ENCODE assay signal across 10 cellular contexts in the genomic region with DNA sequence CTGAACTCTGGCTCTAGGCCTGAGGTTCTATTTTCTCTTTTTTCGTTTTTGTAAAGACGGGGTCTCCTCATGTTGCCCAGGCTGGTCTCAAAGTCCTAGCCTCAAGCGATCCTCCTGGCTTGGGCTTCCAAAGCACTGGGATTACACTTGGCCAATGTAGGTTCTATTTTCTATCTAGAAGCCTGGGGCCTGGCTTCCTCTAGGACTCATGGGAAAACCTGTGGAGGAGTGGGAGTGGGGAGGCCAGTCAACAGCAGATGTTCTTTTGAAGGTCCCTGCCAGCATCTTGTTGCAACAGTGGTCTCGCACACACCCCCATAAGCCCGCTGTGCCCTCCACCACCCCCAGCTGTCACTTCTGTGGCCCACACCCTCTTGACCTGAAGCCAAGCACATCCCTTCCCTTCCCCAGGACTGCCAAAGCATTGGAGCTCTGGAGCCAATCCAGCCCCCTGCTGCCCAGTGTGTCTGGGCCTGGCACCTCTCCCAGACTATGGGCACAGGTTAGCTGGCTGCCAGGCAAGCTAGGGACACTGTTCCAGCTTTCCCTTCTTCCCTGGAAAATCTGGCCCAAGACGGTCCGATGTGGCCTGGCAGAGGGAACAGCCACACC. TPM values are rescaled to one million over a fixed set of nuclear protein-coding genes. Genes with fewer than 3 reads are reported as not detected.
DNase-seq lines count a peak whose midpoint lies in the region; ATAC-seq and TF ChIP-seq lines count a peak whose summit lies in the region.
"Had no signal": no experiment of that assay in that cellular context is flagged by ENCODE, and none has a peak within 500 bp of the region (broad histone marks: within the 10 kb centered on the region; RNA-seq: fewer than 3 reads in every experiment).

No MANE protein-coding gene starts in this region.

- CTCF ChIA-PET in Calu3 (lab: Charles Lee) = interaction anchor here (0.8 kb wide), 1 partner anchor 85 kb away, joined by 3 read pairs; no protein-coding TSS in a partner anchor

- H3K27me3 Mint-ChIP-seq in Calu3 (ENCODE audit: unreplicated experiment) = no peaks in the 10 kb centered on the region

- no peak overlapping the region for H3K27ac Mint-ChIP-seq in Calu3 (ENCODE audit: unreplicated experiment)

- peaks cover 12% of the 10 kb centered on the region for H3K4me1 ChIP-seq in foreskin keratinocyte

- ATAC-seq in HG02759 (IDR thresholded peaks at IDR 0.05; ENCODE audit: unreplicated experiment) = no peak
- no peak for ATAC-seq in foreskin keratinocyte
- ATAC-seq in HG02798 (IDR thresholded peaks at IDR 0.05; ENCODE audit: poor library complexity, unreplicated experiment) = no peak

- intact Hi-C loops in Calu3 (cut with micrococcal nuclease; ENCODE audit: unreplicated experiment) (no loop called here), dorsolateral prefrontal cortex (cut with DNase I) (loop anchor here in 1 of 2 donors (5.0 kb wide), 1 partner anchor 54 kb away; the partner anchor contains the start of gene VPS37D)

- H3K4me3 ChIP-seq in dorsolateral prefrontal cortex = peak overlapping the region in 1 of 59 donors; percentile 2

- BruUV-seq in Calu3 (replicated peaks; lab: Mats Ljungman, UMichigan) = no TSS peak

- no peaks in the 10 kb centered on the region for H3K9me3 Mint-ChIP-seq in Calu3 (ENCODE audit: low read depth, unreplicated experiment)

- H3K36me3 Mint-ChIP-seq in Calu3 (ENCODE audit: insufficient read depth, unreplicated experiment) = peaks cover 30% of the 10 kb centered on the region

- TF ChIP-seq CTCF in Calu3 (IDR thresholded peaks at IDR 0.05; ENCODE audit: unreplicated experiment) = no peak
- TF ChIP-seq CTCF in dorsolateral prefrontal cortex (IDR thresholded peaks at IDR 0.05 in 54 of 56, conservative IDR thresholded peaks at IDR 0.05 in 2 of 56; ENCODE audit: low read depth in 1 of 56, partially characterized antibody in 56 of 56) = peak in 1 of 56 donors; percentile 13
- no peak for TF ChIP-seq CTCF in foreskin keratinocyte (conservative IDR thresholded peaks at IDR 0.05)

- peak overlapping the region in 19 of 59 donors; percentile 1 to 86 (median 40) for H3K27ac ChIP-seq in dorsolateral prefrontal cortex
- H3K27ac ChIP-seq in foreskin keratinocyte = no peak overlapping the region

- DNase-seq in Calu3 = no peak
- DNase-seq in NCI-H2081 treated with DMSO at 0.1 percent for 48 hours (lab: John Stamatoyannopoulos, UW) = peak; percentile 51
- DNase-seq in dorsolateral prefrontal cortex = peak in 9 of 10 donors; percentile 39 to 98 (median 74)
- DNase-seq in occipital lobe (lab: John Stamatoyannopoulos, UW) = peak; percentile 60
- DNase-seq in foreskin keratinocyte = no peak
- no peak for DNase-seq in SHP77 (lab: John Stamatoyannopoulos, UW)
- DNase-seq: stimulated activated CD4-positive, alpha-beta T cell treated with anti-CD3 and anti-CD28 coated beads, Interleukin-12 subunit alpha, Interleukin-12 subunit beta, amount 100 ng/mL, for 4 hours; T1000 had no signal

- no peaks in the 10 kb centered on the region for H3K27me3 ChIP-seq in dorsolateral prefrontal cortex
- H3K27me3 ChIP-seq in foreskin keratinocyte = no peaks in the 10 kb centered on the region

- H3K4me3 Mint-ChIP-seq in Calu3 (ENCODE audit: low read depth, unreplicated experiment) = peak overlapping the region; percentile 17

- peaks cover 13% of the 10 kb centered on the region for H3K4me1 Mint-ChIP-seq in Calu3 (ENCODE audit: low read depth, unreplicated experiment)

RNA-seq across cellular contexts. Expression of gene STX1A, which starts 1.9 kb away (rescaled TPM):
- 26.1 and 26.2 TPM in 2 replicates for total RNA-seq in Calu3 (2022)
- 100 to 1,000 TPM in 114 of 120 experiments, 10 to 100 TPM in 6; 59.6 to 264 (median 153) TPM for total RNA-seq in dorsolateral prefrontal cortex
- total RNA-seq in occipital lobe = 49.8 TPM
- 15.9 and 20.1 TPM in 2 replicates for total RNA-seq in foreskin keratinocyte
- 15.4 and 20.1 TPM in 2 replicates for polyA plus RNA-seq in foreskin keratinocyte

RNA-seq across cellular contexts. Expression of gene ABHD11, which starts 17.3 kb away (rescaled TPM):
- total RNA-seq in Calu3 (2022) (67.7 and 85.2 TPM in 2 replicates), dorsolateral prefrontal cortex (10 to 100 TPM in 119 of 120 experiments, 1 to 10 TPM in 1; 8.9 to 40.2 (median 19.5) TPM), occipital lobe (4.2 TPM), foreskin keratinocyte (24.0 and 25.2 TPM in 2 replicates)
- 34.2 and 34.5 TPM in 2 replicates for polyA plus RNA-seq in foreskin keratinocyte

RNA-seq across cellular contexts. Expression of gene BUD23, which starts 37.9 kb away (rescaled TPM):
- total RNA-seq in Calu3 (2022) = 73.5 and 75.8 TPM in 2 replicates
- 10 to 100 TPM; 32.0 to 61.9 (median 46.1) TPM for total RNA-seq in dorsolateral prefrontal cortex
- total RNA-seq in occipital lobe = 23.7 TPM
- 55.8 and 55.9 TPM in 2 replicates for total RNA-seq in foreskin keratinocyte
- 93.8 and 94.2 TPM in 2 replicates for polyA plus RNA-seq in foreskin keratinocyte

RNA-seq across cellular contexts. Expression of gene DNAJC30, which starts 38.1 kb away (rescaled TPM):
- total RNA-seq in Calu3 (2022) = 10.1 and 10.5 TPM in 2 replicates
- total RNA-seq in dorsolateral prefrontal cortex = 10 to 100 TPM in 119 of 120 experiments, 1 to 10 TPM in 1; 9.5 to 21.4 (median 15.8) TPM
- 3.1 TPM for total RNA-seq in occipital lobe
- 4.1 and 4.2 TPM in 2 replicates for total RNA-seq in foreskin keratinocyte
- 8.3 and 8.5 TPM in 2 replicates for polyA plus RNA-seq in foreskin keratinocyte

RNA-seq across cellular contexts. Expression of gene CLDN3, which starts 48.7 kb away (rescaled TPM):
- total RNA-seq in Calu3 (2022) (122 and 135 TPM in 2 replicates), dorsolateral prefrontal cortex (1 to 10 TPM in 2 of 120 experiments, under 1 TPM in 5, not detected in 113; 0.36 to 1.5 (median 0.50) TPM), occipital lobe (not detected), foreskin keratinocyte (not detected in 2 replicates)
- not detected in 2 replicates for polyA plus RNA-seq in foreskin keratinocyte

Comparison
In these comparisons a context has a peak if more than half of its experiments do, and no peak if none do; other contexts are left out.
1. DNase-seq: peak in NCI-H2081 treated with DMSO at 0.1 percent for 48 hours (single experiment), dorsolateral prefrontal cortex (9 of 10) and occipital lobe (single experiment); none in Calu3 (single experiment), foreskin keratinocyte (0 of 2) and SHP77 (0 of 2).